In the genomic region with DNA sequence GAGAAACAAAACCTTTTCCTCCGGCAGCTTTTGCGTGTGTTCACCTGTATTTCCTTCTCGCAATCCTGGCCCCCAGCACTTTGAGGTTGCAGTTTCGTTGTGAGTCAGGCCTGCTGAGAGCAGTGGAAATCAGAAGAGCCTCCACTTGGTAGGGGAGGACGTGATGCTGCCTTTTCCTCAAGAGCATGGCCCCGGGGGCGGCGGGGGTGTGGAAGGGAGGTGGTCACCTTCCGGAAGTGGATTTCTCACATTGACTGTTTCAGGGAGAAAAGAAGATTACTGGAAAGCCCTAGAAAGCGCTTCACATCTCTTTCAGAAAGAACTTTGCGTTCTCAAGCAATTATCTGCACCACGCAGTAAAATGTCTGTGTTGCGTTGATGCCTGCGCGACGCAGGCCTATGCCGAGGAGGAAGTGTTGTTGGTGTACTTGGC, we compare ENCODE assay signal across 8 cellular contexts. TPM values are rescaled to one million over a fixed set of nuclear protein-coding genes. Genes with fewer than 3 reads are reported as not detected.
A peak's percentile ranks its signal among the peaks of the same experiment; 100 is the strongest.
DNase-seq lines count a peak whose midpoint lies in the region; ATAC-seq, FAIRE-seq and TF ChIP-seq lines count a peak whose summit lies in the region.

No MANE protein-coding gene starts in this region.

- POLR2A ChIA-PET in activated CD4-positive, alpha-beta T cell treated with anti-CD3 and anti-CD28 coated beads, Interleukin-2, amount 10 ng/mL, durations not matched to agents 7 days and 5 days (lab: Charles Lee) = no interaction called here

- ATAC-seq in HG02938 (IDR thresholded peaks at IDR 0.05; ENCODE audit: unreplicated experiment) = peak; percentile 53
- no peak for ATAC-seq in natural killer cell

- H3K27ac Mint-ChIP-seq in activated CD4-positive, alpha-beta T cell treated with anti-CD3 and anti-CD28 coated beads, Interleukin-2, amount 10 ng/mL, durations not matched to agents 7 days and 5 days = peak overlapping the region; percentile 88
- no peak overlapping the region for H3K27ac Mint-ChIP-seq in natural killer cell

- H3K4me1 Mint-ChIP-seq in activated CD4-positive, alpha-beta T cell treated with anti-CD3 and anti-CD28 coated beads, Interleukin-2, amount 10 ng/mL, durations not matched to agents 7 days and 5 days = peaks cover 65% of the 10 kb centered on the region
- H3K4me1 Mint-ChIP-seq in natural killer cell = peaks cover 52 to 54% of the 10 kb centered on the region in 2 donors

- peaks cover 23% of the 10 kb centered on the region for H3K27me3 Mint-ChIP-seq in activated CD4-positive, alpha-beta T cell treated with anti-CD3 and anti-CD28 coated beads, Interleukin-2, amount 10 ng/mL, durations not matched to agents 7 days and 5 days
- H3K27me3 Mint-ChIP-seq in natural killer cell (ENCODE audit: low read depth in 2 of 2) = peaks cover 22 to 60% of the 10 kb centered on the region in 2 donors

- DNase-seq in GM18507 (ENCODE audit: extremely low spot score, insufficient read length, low read depth) (peak; percentile 67), natural killer cell (no peak), HTR-8/SVneo (ENCODE audit: insufficient read length, low spot score) (no peak), hypothalamus (lab: John Stamatoyannopoulos, UW) (no peak), HCEC 1CT (no peak), NCI-H2029 (lab: John Stamatoyannopoulos, UW) (no peak)
- peak; percentile 92 for DNase-seq in activated CD4-positive, alpha-beta T cell treated with anti-CD3 and anti-CD28 coated beads, Interleukin-2, amount 10 ng/mL, durations not matched to agents 7 days and 5 days

- FAIRE-seq in GM18507 (lab: Jason Lieb, UNC) = peak; percentile 95
- no peak for FAIRE-seq in HTR-8/SVneo (lab: Jason Lieb, UNC)

- CTCF ChIA-PET in activated CD4-positive, alpha-beta T cell treated with anti-CD3 and anti-CD28 coated beads, Interleukin-2, amount 10 ng/mL, durations not matched to agents 7 days and 5 days (lab: Charles Lee) = interaction anchor here (0.6 to 1.3 kb wide), 6 partner anchors 10 to 82 kb away, joined by 3 to 5 read pairs (median 4); partner anchors contain the start of gene IL10

- H3K4me3 Mint-ChIP-seq in activated CD4-positive, alpha-beta T cell treated with anti-CD3 and anti-CD28 coated beads, Interleukin-2, amount 10 ng/mL, durations not matched to agents 7 days and 5 days = peak overlapping the region; percentile 56
- peak overlapping the region; percentile 1 for H3K4me3 Mint-ChIP-seq in natural killer cell

- intact Hi-C loops in natural killer cell (cut with micrococcal nuclease) = no loop called here

- peaks cover 9% of the 10 kb centered on the region for H3K36me3 Mint-ChIP-seq in activated CD4-positive, alpha-beta T cell treated with anti-CD3 and anti-CD28 coated beads, Interleukin-2, amount 10 ng/mL, durations not matched to agents 7 days and 5 days (ENCODE audit: low read depth)
- no peaks in the 10 kb centered on the region for H3K36me3 Mint-ChIP-seq in natural killer cell

- no peak for TF ChIP-seq CTCF in natural killer cell (IDR thresholded peaks at IDR 0.05)

- no peaks in the 10 kb centered on the region for H3K9me3 Mint-ChIP-seq in activated CD4-positive, alpha-beta T cell treated with anti-CD3 and anti-CD28 coated beads, Interleukin-2, amount 10 ng/mL, durations not matched to agents 7 days and 5 days
- H3K9me3 Mint-ChIP-seq in natural killer cell = no peaks in the 10 kb centered on the region

RNA-seq across cellular contexts. Expression of gene IL10, which starts 12.2 kb away (rescaled TPM):
- under 1 TPM; 0.12 to 0.15 TPM for total RNA-seq in activated CD4-positive, alpha-beta T cell treated with anti-CD3 and anti-CD28 coated beads, Interleukin-2, amount 10 ng/mL, durations not matched to agents 7 days and 5 days
- 1 to 10 TPM in 1 of 3 donors, not detected in 2; 1.0 TPM for total RNA-seq in natural killer cell

RNA-seq across cellular contexts. Expression of gene IL19, which starts 13.9 kb away (rescaled TPM):
- not detected for total RNA-seq in activated CD4-positive, alpha-beta T cell treated with anti-CD3 and anti-CD28 coated beads, Interleukin-2, amount 10 ng/mL, durations not matched to agents 7 days and 5 days
- total RNA-seq in natural killer cell = not detected

Comparison
In these comparisons a context has a peak if more than half of its experiments do, and no peak if none do; other contexts are left out.
1. DNase-seq: peak in GM18507 (single experiment) and activated CD4-positive, alpha-beta T cell treated with anti-CD3 and anti-CD28 coated beads, Interleukin-2, amount 10 ng/mL, durations not matched to agents 7 days and 5 days (single experiment); none in natural killer cell (single experiment), HTR-8/SVneo (single experiment), hypothalamus (0 of 51), HCEC 1CT (single experiment) and NCI-H2029 (single experiment).